8 cellular contexts compared by ENCODE assay signal in genomic region chr7:106865130-106866115, GRCh38. TPM values are rescaled to one million over a fixed set of nuclear protein-coding genes. Genes with fewer than 3 reads are reported as not detected.
A peak's percentile ranks its signal among the peaks of the same experiment; 100 is the strongest.
DNase-seq lines count a peak whose midpoint lies in the region; ATAC-seq and TF ChIP-seq lines count a peak whose summit lies in the region.

Gene PIK3CG, plus strand, starts transcription at chr7:106865282. Its CDS starts 2,280 bp downstream, at chr7:106867562.

- peaks cover 2% of the 10 kb centered on the region for H3K27me3 Mint-ChIP-seq in endothelial cell (ENCODE audit: unreplicated experiment)
- H3K27me3 Mint-ChIP-seq in stimulated activated naive B cell treated with anti-CD40 and anti-IgM and Interleukin-4, amounts not matched to agents 10 μg/mL and 1 μg/mL and 100 μg/mL, for 72 hours = no peaks in the 10 kb centered on the region

- TF ChIP-seq CTCF in endothelial cell (IDR thresholded peaks at IDR 0.05; ENCODE audit: unreplicated experiment) = no peak

- DNase-seq in NOMO-1 (lab: John Stamatoyannopoulos, UW; ENCODE audit: unreplicated experiment in 2 of 2) (peak; percentile 24 to 74), endothelial cell (ENCODE audit: low spot score) (no peak), dedifferentiated amniotic fluid mesenchymal stem cell (ENCODE audit: extremely low spot score) (no peak), NCI-H69 (lab: John Stamatoyannopoulos, UW) (no peak), NCI-H2107 treated with DMSO at 0.1 percent for 48 hours (lab: John Stamatoyannopoulos, UW; ENCODE audit: unreplicated experiment) (no peak)
- peak; percentile 58 for DNase-seq in stimulated activated naive B cell treated with anti-CD40 and anti-IgM and Interleukin-4, amounts not matched to agents 10 μg/mL and 1 μg/mL and 100 μg/mL, for 72 hours

- no peaks in the 10 kb centered on the region for H3K36me3 Mint-ChIP-seq in endothelial cell (ENCODE audit: low read depth, unreplicated experiment)
- H3K36me3 Mint-ChIP-seq in stimulated activated naive B cell treated with anti-CD40 and anti-IgM and Interleukin-4, amounts not matched to agents 10 μg/mL and 1 μg/mL and 100 μg/mL, for 72 hours = peaks cover 27 to 32% of the 10 kb centered on the region in 2 donors

- H3K4me3 Mint-ChIP-seq in endothelial cell (ENCODE audit: unreplicated experiment) = peak within 1 kb of the TSS; percentile 37
- peak within 1 kb of the TSS; percentile 90 to 94 for H3K4me3 Mint-ChIP-seq in stimulated activated naive B cell treated with anti-CD40 and anti-IgM and Interleukin-4, amounts not matched to agents 10 μg/mL and 1 μg/mL and 100 μg/mL, for 72 hours

- peaks cover 32% of the 10 kb centered on the region for H3K4me1 Mint-ChIP-seq in endothelial cell (ENCODE audit: unreplicated experiment)
- peaks cover 43 to 77% of the 10 kb centered on the region in 2 donors for H3K4me1 Mint-ChIP-seq in stimulated activated naive B cell treated with anti-CD40 and anti-IgM and Interleukin-4, amounts not matched to agents 10 μg/mL and 1 μg/mL and 100 μg/mL, for 72 hours

- peak; percentile 68 for ATAC-seq in GM18858 (IDR thresholded peaks at IDR 0.05; ENCODE audit: unreplicated experiment)
- ATAC-seq in HG02610 (IDR thresholded peaks at IDR 0.05; ENCODE audit: unreplicated experiment) = peak; percentile 64
- ATAC-seq in stimulated activated naive B cell treated with anti-CD40 and anti-IgM and Interleukin-4, amounts not matched to agents 10 μg/mL and 1 μg/mL and 100 μg/mL, for 72 hours (replicated peaks) = peak; percentile 86 to 87

- peak within 1 kb of the TSS; percentile 79 for H3K27ac Mint-ChIP-seq in endothelial cell (ENCODE audit: unreplicated experiment)
- peak within 1 kb of the TSS; percentile 87 for H3K27ac Mint-ChIP-seq in stimulated activated naive B cell treated with anti-CD40 and anti-IgM and Interleukin-4, amounts not matched to agents 10 μg/mL and 1 μg/mL and 100 μg/mL, for 72 hours

- no peaks in the 10 kb centered on the region for H3K9me3 Mint-ChIP-seq in endothelial cell (ENCODE audit: unreplicated experiment)
- no peaks in the 10 kb centered on the region for H3K9me3 Mint-ChIP-seq in stimulated activated naive B cell treated with anti-CD40 and anti-IgM and Interleukin-4, amounts not matched to agents 10 μg/mL and 1 μg/mL and 100 μg/mL, for 72 hours

RNA-seq across cellular contexts. Expression of gene PIK3CG, which starts in this region (rescaled TPM):
- total RNA-seq in endothelial cell (ENCODE audit: unreplicated experiment) = 2.4 TPM

Comparison
In these comparisons a context has a peak if more than half of its experiments do, and no peak if none do; other contexts are left out.
1. DNase-seq: peak in NOMO-1 (2 of 2) and stimulated activated naive B cell treated with anti-CD40 and anti-IgM and Interleukin-4, amounts not matched to agents 10 μg/mL and 1 μg/mL and 100 μg/mL, for 72 hours (single experiment); none in endothelial cell (single experiment), dedifferentiated amniotic fluid mesenchymal stem cell (single experiment), NCI-H69 (single experiment) and NCI-H2107 treated with DMSO at 0.1 percent for 48 hours (single experiment).
2. Peak in every context shown above with its lines, with median percentiles within 50 percentile points of each other: ATAC-seq.